ENCODE assay signal across 8 cellular contexts in genomic region chr6:62285612-62286469, GRCh38. TPM values are rescaled to one million over a fixed set of nuclear protein-coding genes. Genes with fewer than 3 reads are reported as not detected.
DNase-seq lines count a peak whose midpoint lies in the region; ATAC-seq and TF ChIP-seq lines count a peak whose summit lies in the region.

Gene KHDRBS2 (minus strand): TSS chr6:62286225.

- H3K4me3 ChIP-seq in CD8-positive, alpha-beta T cell (ENCODE audit: low read depth, low read length) = no peak within 1 kb of the TSS

- H3K4me1 Mint-ChIP-seq in CD8-positive, alpha-beta T cell (ENCODE audit: low read depth) = no peaks in the 10 kb centered on the region
- H3K4me1 Mint-ChIP-seq in endothelial cell (ENCODE audit: unreplicated experiment) = no peaks in the 10 kb centered on the region

- no peak within 1 kb of the TSS for H3K27ac ChIP-seq in CD8-positive, alpha-beta T cell (ENCODE audit: low read depth, low read length)

- H3K4me3 Mint-ChIP-seq in CD8-positive, alpha-beta T cell = peak within 1 kb of the TSS; percentile 11
- H3K4me3 Mint-ChIP-seq in endothelial cell (ENCODE audit: unreplicated experiment) = no peak within 1 kb of the TSS

- no peak within 1 kb of the TSS for H3K27ac Mint-ChIP-seq in CD8-positive, alpha-beta T cell
- H3K27ac Mint-ChIP-seq in endothelial cell (ENCODE audit: unreplicated experiment) = no peak within 1 kb of the TSS

- peaks cover 5% of the 10 kb centered on the region for H3K27me3 Mint-ChIP-seq in CD8-positive, alpha-beta T cell (ENCODE audit: low read depth)
- no peaks in the 10 kb centered on the region for H3K27me3 Mint-ChIP-seq in endothelial cell (ENCODE audit: unreplicated experiment)

- H3K9me3 Mint-ChIP-seq in CD8-positive, alpha-beta T cell = peaks cover 2% of the 10 kb centered on the region
- no peaks in the 10 kb centered on the region for H3K9me3 Mint-ChIP-seq in endothelial cell (ENCODE audit: unreplicated experiment)

- DNase-seq in CD8-positive, alpha-beta T cell = peak in 4 of 7 experiments; percentile 1 to 20 (median 3)
- DNase-seq in GM19238 (ENCODE audit: insufficient read length, low spot score) (peak; percentile 62), NCI-H748 treated with DMSO at 0.1 percent for 48 hours (lab: John Stamatoyannopoulos, UW) (peak; percentile 97), cerebellar cortex (ENCODE audit: low spot score) (peak; percentile 11), left kidney (ENCODE audit: low read depth, low spot score) (peak; percentile 96), endothelial cell (ENCODE audit: low spot score) (no peak)
- DNase-seq in stimulated activated CD8-positive, alpha-beta memory T cell treated with anti-CD3 and anti-CD28 coated beads, Interleukin-4, amount 100 ng/mL, for 48 hours = peak; percentile 32

- intact Hi-C loops in CD8-positive, alpha-beta T cell (cut with DNase I, micrococcal nuclease) = no loop called here

- POLR2A ChIA-PET in CD8-positive, alpha-beta T cell (lab: Charles Lee) = no interaction called here

- no peak for TF ChIP-seq CTCF in CD8-positive, alpha-beta T cell (IDR thresholded peaks at IDR 0.05)
- TF ChIP-seq CTCF in endothelial cell (IDR thresholded peaks at IDR 0.05; ENCODE audit: unreplicated experiment) = no peak

- no peaks in the 10 kb centered on the region for H3K36me3 Mint-ChIP-seq in CD8-positive, alpha-beta T cell
- no peaks in the 10 kb centered on the region for H3K36me3 Mint-ChIP-seq in endothelial cell (ENCODE audit: low read depth, unreplicated experiment)

- CTCF ChIA-PET in CD8-positive, alpha-beta T cell (lab: Charles Lee) = no interaction called here

- no peaks in the 10 kb centered on the region for H3K27me3 ChIP-seq in CD8-positive, alpha-beta T cell (ENCODE audit: insufficient read depth, low read length)

- no peak for ATAC-seq in CD8-positive, alpha-beta T cell
- peak; percentile 100 for ATAC-seq in HG03135 (IDR thresholded peaks at IDR 0.05; ENCODE audit: unreplicated experiment)

- H3K36me3 ChIP-seq in CD8-positive, alpha-beta T cell (ENCODE audit: insufficient read depth, low read length) = no peaks in the 10 kb centered on the region

- H3K4me1 ChIP-seq in CD8-positive, alpha-beta T cell (ENCODE audit: insufficient read depth, low read length) = no peaks in the 10 kb centered on the region

- H3K9me3 ChIP-seq in CD8-positive, alpha-beta T cell (ENCODE audit: low read length) = no peaks in the 10 kb centered on the region

RNA-seq across cellular contexts. Expression of gene KHDRBS2, which starts in this region (rescaled TPM):
- total RNA-seq in CD8-positive, alpha-beta T cell = not detected
- not detected for total RNA-seq in endothelial cell (ENCODE audit: unreplicated experiment)

Comparison
In these comparisons a context has a peak if more than half of its experiments do, and no peak if none do; other contexts are left out.
1. Peak in DNase-seq in CD8-positive, alpha-beta T cell; RNA of the gene not detected or under 1 TPM.